ENCODE assay signal across 8 cellular contexts in the genomic region with DNA sequence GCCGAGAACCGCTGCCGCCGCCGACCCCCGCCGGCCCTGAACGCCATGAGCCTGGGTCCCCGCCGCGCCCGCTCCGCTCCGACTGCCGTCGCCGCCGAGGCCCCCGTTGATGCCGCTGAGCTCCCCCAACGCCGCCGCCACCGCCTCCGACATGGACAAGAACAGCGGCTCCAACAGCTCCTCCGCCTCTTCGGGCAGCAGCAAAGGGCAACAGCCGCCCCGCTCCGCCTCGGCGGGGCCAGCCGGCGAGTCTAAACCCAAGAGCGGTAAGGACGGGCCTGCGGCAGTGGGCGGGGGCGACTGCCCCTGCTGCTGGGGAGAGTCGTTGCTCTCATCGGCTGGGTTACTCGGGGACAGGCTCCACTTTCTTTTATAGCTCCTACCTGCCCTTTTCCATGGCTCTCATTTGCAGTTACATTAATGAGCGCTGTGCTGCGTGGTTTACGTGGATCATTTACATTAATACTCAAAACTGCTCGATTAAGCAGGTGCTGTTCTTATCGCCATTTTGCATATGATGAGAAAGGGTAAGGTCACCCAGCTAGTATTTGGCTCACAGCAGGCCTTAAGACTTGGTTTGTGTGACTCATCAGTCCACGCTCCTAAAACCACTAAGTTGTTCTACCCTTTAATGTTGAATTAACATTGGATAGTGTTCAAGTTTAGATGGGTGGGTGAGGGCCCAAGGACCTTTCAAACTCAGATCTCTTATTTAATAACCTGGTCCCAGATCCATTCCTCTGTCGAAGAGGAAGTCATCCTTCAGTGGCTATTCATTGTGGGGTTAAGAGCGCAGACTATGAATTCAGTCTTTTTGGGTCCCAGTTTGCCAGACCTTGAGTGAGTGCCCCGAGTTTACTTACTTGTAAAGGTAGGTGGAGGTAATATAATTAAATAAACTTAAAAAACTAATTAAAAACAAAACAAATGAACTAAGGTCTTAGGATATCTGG. TPM values are rescaled to one million over a fixed set of nuclear protein-coding genes. Genes with fewer than 3 reads are reported as not detected.
DNase-seq lines count a peak whose midpoint lies in the region; ATAC-seq and TF ChIP-seq lines count a peak whose summit lies in the region.

No MANE protein-coding gene starts in this region.

- H3K27me3 ChIP-seq in BE2C (no peaks in the 10 kb centered on the region), RWPE2 (ENCODE audit: insufficient read depth, poor library complexity, severe bottlenecking) (no peaks in the 10 kb centered on the region), prostate gland (replicated peaks; ENCODE audit: insufficient read depth) (no peaks in the 10 kb centered on the region)

- H3K4me1 ChIP-seq in BE2C (no peaks in the 10 kb centered on the region; the same call in 1 of the 2 replicates), RWPE2 (ENCODE audit: insufficient read depth, poor library complexity, severe bottlenecking) (peaks cover 36% of the 10 kb centered on the region), prostate gland (replicated peaks) (peaks cover 11% of the 10 kb centered on the region)

- ATAC-seq in HG03460 (IDR thresholded peaks at IDR 0.05; ENCODE audit: unreplicated experiment): peak; percentile 41
- ATAC-seq in RWPE2 (ENCODE audit: low read depth): peak; percentile 67
- ATAC-seq in Right ventricle myocardium inferior: peak; percentile 20

- TF ChIP-seq CTCF in BE2C (IDR thresholded peaks at IDR 0.05; ENCODE audit: low read depth, low read length): 0 out of 2 replicates have a peak, but pooled peaks have one; percentile 7
- no peak for TF ChIP-seq CTCF in RWPE2 (IDR thresholded peaks at IDR 0.05; ENCODE audit: poor library complexity, severe bottlenecking)
- no peak for TF ChIP-seq CTCF in prostate gland (IDR thresholded peaks at IDR 0.05)

- intact Hi-C loops in Right ventricle myocardium inferior (cut with DNase I) (no loop called here), prostate gland (cut with DNase I) (no loop called here)

- WGBS in prostate gland: 1% methylated on average over 33 of the region's 52 CpGs

- H3K4me3 ChIP-seq in BE2C (ENCODE audit: low read depth, low read length) (peak overlapping the region; percentile 97), RWPE2 (ENCODE audit: severe bottlenecking) (peak overlapping the region; percentile 67), prostate gland (peak overlapping the region; percentile 84 to 100)

- H3K27ac ChIP-seq in RWPE2 (ENCODE audit: poor library complexity, severe bottlenecking): peak overlapping the region; percentile 81
- peak overlapping the region; percentile 93 to 96 for H3K27ac ChIP-seq in prostate gland

- H3K36me3 ChIP-seq in BE2C (peaks cover 14% of the 10 kb centered on the region), RWPE2 (ENCODE audit: low read depth) (peaks cover 38% of the 10 kb centered on the region), prostate gland (no peaks in the 10 kb centered on the region)

- no peak for TF ChIP-seq POLR2A in prostate gland (IDR thresholded peaks at IDR 0.05)

- H3K9me3 ChIP-seq in BE2C (no peaks in the 10 kb centered on the region), RWPE2 (ENCODE audit: severe bottlenecking) (no peaks in the 10 kb centered on the region), prostate gland (no peaks in the 10 kb centered on the region)

- DNase-seq in BE2C (peak; percentile 74), GM19238 (ENCODE audit: insufficient read length, low spot score) (peak; percentile 53), RWPE2 (ENCODE audit: low spot score) (no peak), Right ventricle myocardium inferior (ENCODE audit: missing footprints) (no peak), prostate gland (ENCODE audit: low spot score) (peak; percentile 22), foreskin melanocyte (no peak)
- DNase-seq in activated naive CD4-positive, alpha-beta T cell treated with Interleukin-2 at 50 U/mL for 16 hours: peak; percentile 61

RNA-seq across cellular contexts. Expression of a gene that starts 0.8 kb away (rescaled TPM):
- polyA plus RNA-seq in BE2C (2012; ENCODE audit: insufficient read depth, insufficient read length, low read depth): 230 TPM
- total RNA-seq in Right ventricle myocardium inferior: 294 TPM
- total RNA-seq in prostate gland: 100 to 1,000 TPM in 1 of 2 donors, 10 to 100 TPM in 1; 95.3 to 251 TPM

RNA-seq across cellular contexts. Expression of a gene that starts 6.0 kb away (rescaled TPM):
- polyA plus RNA-seq in BE2C (2012; ENCODE audit: insufficient read depth, insufficient read length, low read depth): 57.3 TPM
- total RNA-seq in Right ventricle myocardium inferior (42.9 TPM), prostate gland (10 to 100 TPM; 18.1 to 26.7 TPM)

RNA-seq across cellular contexts. Expression of a gene that starts 39.1 kb away (rescaled TPM):
- 707 TPM for polyA plus RNA-seq in BE2C (2012; ENCODE audit: insufficient read depth, insufficient read length, low read depth)
- total RNA-seq in Right ventricle myocardium inferior (166 TPM), prostate gland (100 to 1,000 TPM; 166 to 303 TPM)

RNA-seq across cellular contexts. Expression of a gene that starts 46.2 kb away (rescaled TPM):
- 63.2 TPM for polyA plus RNA-seq in BE2C (2012; ENCODE audit: insufficient read depth, insufficient read length, low read depth)
- total RNA-seq in Right ventricle myocardium inferior (39.3 TPM), prostate gland (10 to 100 TPM; 39.3 to 45.2 TPM)

Comparison
In these comparisons a context has a peak if more than half of its experiments do, and no peak if none do; other contexts are left out.
1. DNase-seq: peak in BE2C (single experiment), GM19238 (single experiment), activated naive CD4-positive, alpha-beta T cell treated with Interleukin-2 at 50 U/mL for 16 hours (single experiment) and prostate gland (single experiment); none in RWPE2 (single experiment), Right ventricle myocardium inferior (single experiment) and foreskin melanocyte (single experiment).
2. Peak in every context shown above with its lines, with median percentiles within 50 percentile points of each other: H3K4me3 ChIP-seq and ATAC-seq.